15 cellular contexts compared by ENCODE assay signal in genomic region chr10:8800426-8800825, GRCh38.
DNase-seq lines count a peak whose midpoint lies in the region; ATAC-seq lines count a peak whose summit lies in the region.
"Had no signal": no experiment of that assay in that cellular context is flagged by ENCODE, and none has a peak within 500 bp of the region (broad histone marks: within the 10 kb centered on the region; RNA-seq: fewer than 3 reads in every experiment).

No MANE protein-coding gene starts in this region.

- H3K4me3 Mint-ChIP-seq in activated CD4-positive, alpha-beta T cell treated with anti-CD3 and anti-CD28 coated beads for 36 hours = no peak overlapping the region
- H3K4me3 Mint-ChIP-seq in activated naive CD8-positive, alpha-beta T cell treated with anti-CD3 and anti-CD28 coated beads for 36 hours = no peak overlapping the region
- H3K4me3 Mint-ChIP-seq in stimulated activated effector memory CD8-positive, alpha-beta T cell treated with anti-CD3 and anti-CD28 coated beads, Interleukin-12 subunit alpha, Interleukin-12 subunit beta, amount 100 ng/mL, for 72 hours = no peak overlapping the region
- H3K4me3 Mint-ChIP-seq: CD8-positive, alpha-beta T cell had no signal

- DNase-seq in activated CD4-positive, alpha-beta T cell treated with anti-CD3 and anti-CD28 coated beads for 36 hours = peak; percentile 9
- no peak for DNase-seq in activated CD4-positive, alpha-beta T cell treated with anti-CD3 and anti-CD28 coated beads, Interleukin-2, amount 50 U/mL, for 1 hour
- peak; percentile 4 for DNase-seq in stimulated activated CD4-positive, alpha-beta T cell treated with anti-CD3 and anti-CD28 coated beads, Interleukin-4, amount 100 ng/mL, for 24 hours
- DNase-seq in stimulated activated CD4-positive, alpha-beta T cell treated with anti-CD3 and anti-CD28 coated beads, Interleukin-2, amount 100 ng/mL, for 48 hours = no peak
- DNase-seq in activated naive CD8-positive, alpha-beta T cell treated with anti-CD3 and anti-CD28 coated beads for 36 hours = peak; percentile 10
- no peak for DNase-seq in stimulated activated effector memory CD8-positive, alpha-beta T cell treated with anti-CD3 and anti-CD28 coated beads, Interleukin-12 subunit alpha, Interleukin-12 subunit beta, amount 100 ng/mL, for 72 hours (ENCODE audit: low spot score in 2 of 2)
- no peak for DNase-seq in NCI-H510A treated with DMSO at 0.1 percent for 48 hours (lab: John Stamatoyannopoulos, UW)
- DNase-seq: CD8-positive, alpha-beta T cell; DMS79 treated with DMSO at 0.1 percent for 48 hours; HCEC 1CT; NCI-H187; NCI-H345; NCI-H526 treated with DMSO at 0.1 percent for 48 hours; RPMI8226 had no signal

- POLR2A ChIA-PET in activated CD4-positive, alpha-beta T cell treated with anti-CD3 and anti-CD28 coated beads for 36 hours (lab: Charles Lee) = no interaction called here

- intact Hi-C loops in activated CD4-positive, alpha-beta T cell treated with anti-CD3 and anti-CD28 coated beads for 36 hours (cut with DNase I, micrococcal nuclease) = no loop called here

- H3K36me3 Mint-ChIP-seq in activated CD4-positive, alpha-beta T cell treated with anti-CD3 and anti-CD28 coated beads for 36 hours (ENCODE audit: low read depth) = no peaks in the 10 kb centered on the region
- peaks cover 2% of the 10 kb centered on the region for H3K36me3 Mint-ChIP-seq in activated naive CD8-positive, alpha-beta T cell treated with anti-CD3 and anti-CD28 coated beads for 36 hours
- H3K36me3 Mint-ChIP-seq in stimulated activated effector memory CD8-positive, alpha-beta T cell treated with anti-CD3 and anti-CD28 coated beads, Interleukin-12 subunit alpha, Interleukin-12 subunit beta, amount 100 ng/mL, for 72 hours = no peaks in the 10 kb centered on the region
- H3K36me3 Mint-ChIP-seq: CD8-positive, alpha-beta T cell had no signal

- no peaks in the 10 kb centered on the region for H3K9me3 Mint-ChIP-seq in activated CD4-positive, alpha-beta T cell treated with anti-CD3 and anti-CD28 coated beads for 36 hours (ENCODE audit: low read depth)
- no peaks in the 10 kb centered on the region for H3K9me3 Mint-ChIP-seq in activated naive CD8-positive, alpha-beta T cell treated with anti-CD3 and anti-CD28 coated beads for 36 hours
- peaks cover 7% of the 10 kb centered on the region for H3K9me3 Mint-ChIP-seq in stimulated activated effector memory CD8-positive, alpha-beta T cell treated with anti-CD3 and anti-CD28 coated beads, Interleukin-12 subunit alpha, Interleukin-12 subunit beta, amount 100 ng/mL, for 72 hours
- H3K9me3 Mint-ChIP-seq: CD8-positive, alpha-beta T cell had no signal

- H3K27ac Mint-ChIP-seq in activated CD4-positive, alpha-beta T cell treated with anti-CD3 and anti-CD28 coated beads for 36 hours = no peak overlapping the region
- no peak overlapping the region for H3K27ac Mint-ChIP-seq in activated naive CD8-positive, alpha-beta T cell treated with anti-CD3 and anti-CD28 coated beads for 36 hours
- H3K27ac Mint-ChIP-seq in stimulated activated effector memory CD8-positive, alpha-beta T cell treated with anti-CD3 and anti-CD28 coated beads, Interleukin-12 subunit alpha, Interleukin-12 subunit beta, amount 100 ng/mL, for 72 hours = no peak overlapping the region
- H3K27ac Mint-ChIP-seq: CD8-positive, alpha-beta T cell had no signal

- peak; percentile 53 for ATAC-seq in activated CD4-positive, alpha-beta T cell treated with anti-CD3 and anti-CD28 coated beads for 36 hours
- peak; percentile 47 for ATAC-seq in stimulated activated effector memory CD8-positive, alpha-beta T cell treated with anti-CD3 and anti-CD28 coated beads, Interleukin-12 subunit alpha, Interleukin-12 subunit beta, amount 100 ng/mL, for 72 hours
- no peak for ATAC-seq in HG03039 (IDR thresholded peaks at IDR 0.05; ENCODE audit: unreplicated experiment)
- ATAC-seq: CD8-positive, alpha-beta T cell had no signal

- H3K27me3 Mint-ChIP-seq in activated CD4-positive, alpha-beta T cell treated with anti-CD3 and anti-CD28 coated beads for 36 hours = peaks cover 2% of the 10 kb centered on the region
- H3K27me3 Mint-ChIP-seq in activated naive CD8-positive, alpha-beta T cell treated with anti-CD3 and anti-CD28 coated beads for 36 hours = no peaks in the 10 kb centered on the region

- peaks cover 11% of the 10 kb centered on the region for H3K4me1 Mint-ChIP-seq in activated CD4-positive, alpha-beta T cell treated with anti-CD3 and anti-CD28 coated beads for 36 hours
- H3K4me1 Mint-ChIP-seq in activated naive CD8-positive, alpha-beta T cell treated with anti-CD3 and anti-CD28 coated beads for 36 hours = peaks cover 9% of the 10 kb centered on the region
- H3K4me1 Mint-ChIP-seq in stimulated activated effector memory CD8-positive, alpha-beta T cell treated with anti-CD3 and anti-CD28 coated beads, Interleukin-12 subunit alpha, Interleukin-12 subunit beta, amount 100 ng/mL, for 72 hours = no peaks in the 10 kb centered on the region

- CTCF ChIA-PET in activated CD4-positive, alpha-beta T cell treated with anti-CD3 and anti-CD28 coated beads for 36 hours (lab: Charles Lee) = no interaction called here

Comparison
In these comparisons a context has a peak if more than half of its experiments do, and no peak if none do; other contexts are left out.
1. DNase-seq: peak in activated CD4-positive, alpha-beta T cell treated with anti-CD3 and anti-CD28 coated beads for 36 hours (single experiment), stimulated activated CD4-positive, alpha-beta T cell treated with anti-CD3 and anti-CD28 coated beads, Interleukin-4, amount 100 ng/mL, for 24 hours (single experiment) and activated naive CD8-positive, alpha-beta T cell treated with anti-CD3 and anti-CD28 coated beads for 36 hours (single experiment); none in activated CD4-positive, alpha-beta T cell treated with anti-CD3 and anti-CD28 coated beads, Interleukin-2, amount 50 U/mL, for 1 hour (single experiment), stimulated activated CD4-positive, alpha-beta T cell treated with anti-CD3 and anti-CD28 coated beads, Interleukin-2, amount 100 ng/mL, for 48 hours (0 of 2), stimulated activated effector memory CD8-positive, alpha-beta T cell treated with anti-CD3 and anti-CD28 coated beads, Interleukin-12 subunit alpha, Interleukin-12 subunit beta, amount 100 ng/mL, for 72 hours (0 of 2) and NCI-H510A treated with DMSO at 0.1 percent for 48 hours (single experiment).